In genomic region chr11:115765803-115766239, GRCh38 we compare ENCODE assay signal across 1 cellular context.
TF ChIP-seq lines count a peak whose summit lies in the region.

No MANE protein-coding gene starts in this region.

TF ChIP-seq in K562, 482 proteins besides CTCF, POLR2A, EP300 and RAD21 (continued from another document and continues in another):
- TF ChIP-seq, protein P1, sequence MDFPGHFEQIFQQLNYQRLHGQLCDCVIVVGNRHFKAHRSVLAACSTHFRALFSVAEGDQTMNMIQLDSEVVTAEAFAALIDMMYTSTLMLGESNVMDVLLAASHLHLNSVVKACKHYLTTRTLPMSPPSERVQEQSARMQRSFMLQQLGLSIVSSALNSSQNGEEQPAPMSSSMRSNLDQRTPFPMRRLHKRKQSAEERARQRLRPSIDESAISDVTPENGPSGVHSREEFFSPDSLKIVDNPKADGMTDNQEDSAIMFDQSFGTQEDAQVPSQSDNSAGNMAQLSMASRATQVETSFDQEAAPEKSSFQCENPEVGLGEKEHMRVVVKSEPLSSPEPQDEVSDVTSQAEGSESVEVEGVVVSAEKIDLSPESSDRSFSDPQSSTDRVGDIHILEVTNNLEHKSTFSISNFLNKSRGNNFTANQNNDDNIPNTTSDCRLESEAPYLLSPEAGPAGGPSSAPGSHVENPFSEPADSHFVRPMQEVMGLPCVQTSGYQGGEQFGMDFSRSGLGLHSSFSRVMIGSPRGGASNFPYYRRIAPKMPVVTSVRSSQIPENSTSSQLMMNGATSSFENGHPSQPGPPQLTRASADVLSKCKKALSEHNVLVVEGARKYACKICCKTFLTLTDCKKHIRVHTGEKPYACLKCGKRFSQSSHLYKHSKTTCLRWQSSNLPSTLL (IDR thresholded peaks at IDR 0.05) = no peak
- TF ChIP-seq CBFA2T2 (conservative IDR thresholded peaks at IDR 0.05) (no peak), ZNF212 (CRISPR knock-in tag; IDR thresholded peaks at IDR 0.05) (no peak), U2AF1 (optimal IDR thresholded peaks at IDR 0.05; ENCODE audit: low read depth, low read length) (no peak), SMAD1 (IDR thresholded peaks at IDR 0.05; ENCODE audit: low read depth, low read length, partially characterized antibody) (no peak), SOX6 (IDR thresholded peaks at IDR 0.05) (no peak), POU5F1 (IDR thresholded peaks at IDR 0.05; ENCODE audit: borderline replicate concordance, low read depth, low read length, partially characterized antibody) (no peak), SP2 (IDR thresholded peaks at IDR 0.05; ENCODE audit: extremely low read depth, low read depth, low read length, poor library complexity, severe bottlenecking) (no peak), CHCHD3 (CRISPR knock-in tag; IDR thresholded peaks at IDR 0.05) (no peak), KAT2B (IDR thresholded peaks at IDR 0.05; ENCODE audit: low read depth, low read length) (no peak), HEY1 (CRISPR knock-in tag; IDR thresholded peaks at IDR 0.05; ENCODE audit: borderline replicate concordance) (no peak), TSC22D4 (tag; IDR thresholded peaks at IDR 0.05) (no peak), ZNF146 (CRISPR knock-in tag; IDR thresholded peaks at IDR 0.05; ENCODE audit: unreplicated experiment) (no peak), ZFPM2 (CRISPR knock-in tag; IDR thresholded peaks at IDR 0.05) (no peak), WHSC1 (IDR thresholded peaks at IDR 0.05; ENCODE audit: low read length) (no peak), ZBTB2 (IDR thresholded peaks at IDR 0.05) (no peak), CEBPG (CRISPR knock-in tag; IDR thresholded peaks at IDR 0.05) (no peak), CEBPG (tag; conservative IDR thresholded peaks at IDR 0.05 in 1 of 2, IDR thresholded peaks at IDR 0.05 in 1 of 2) (peak; percentile 89), NCOA1 (IDR thresholded peaks at IDR 0.05; ENCODE audit: low read depth) (no peak), ZNF778 (CRISPR knock-in tag; IDR thresholded peaks at IDR 0.05) (no peak), ZNF184 (CRISPR knock-in tag; IDR thresholded peaks at IDR 0.05) (no peak), RAD51 (IDR thresholded peaks at IDR 0.05; ENCODE audit: borderline replicate concordance, low read depth) (peak; percentile 20; the same call in 1 of the 2 replicates), MXI1 (IDR thresholded peaks at IDR 0.05; ENCODE audit: low read depth, low read length) (no peak), ELF4 (CRISPR knock-in tag; IDR thresholded peaks at IDR 0.05) (no peak), FOXJ3 (CRISPR knock-in tag; IDR thresholded peaks at IDR 0.05) (no peak), MTA3 (IDR thresholded peaks at IDR 0.05; ENCODE audit: borderline replicate concordance) (no peak), RBFOX2 (IDR thresholded peaks at IDR 0.05; ENCODE audit: low read depth, low read length) (no peak), SRSF1 (IDR thresholded peaks at IDR 0.05; ENCODE audit: low read depth, low read length) (no peak), OTX1 (CRISPR knock-in tag; IDR thresholded peaks at IDR 0.05) (0 out of 2 replicates have a peak, but pooled peaks have one; percentile 22), CREB1 (IDR thresholded peaks at IDR 0.05) (no peak), CREB1 (CRISPR knock-in tag; IDR thresholded peaks at IDR 0.05) (no peak), ZNF707 (CRISPR knock-in tag; conservative IDR thresholded peaks at IDR 0.05) (no peak), ZBTB7A (IDR thresholded peaks at IDR 0.05; ENCODE audit: borderline replicate concordance, control insufficient read depth, low read depth, low read length) (no peak), ZZZ3 (IDR thresholded peaks at IDR 0.05) (no peak), MEF2D (tag; conservative IDR thresholded peaks at IDR 0.05; ENCODE audit: low read depth) (no peak), ZNF76 (CRISPR knock-in tag; IDR thresholded peaks at IDR 0.05; ENCODE audit: borderline replicate concordance) (no peak; the same call in 1 of the 2 replicates), COPS2 (conservative IDR thresholded peaks at IDR 0.05) (no peak), SREBF1 (IDR thresholded peaks at IDR 0.05; ENCODE audit: borderline replicate concordance, low read depth, low read length) (no peak), IRF2 (CRISPR knock-in tag; IDR thresholded peaks at IDR 0.05) (no peak), E2F1 (CRISPR knock-in tag; IDR thresholded peaks at IDR 0.05) (no peak), HSF4 (CRISPR knock-in tag; IDR thresholded peaks at IDR 0.05; ENCODE audit: borderline replicate concordance) (no peak), SIN3B (IDR thresholded peaks at IDR 0.05; ENCODE audit: low read depth) (no peak), PHF8 (IDR thresholded peaks at IDR 0.05; ENCODE audit: borderline replicate concordance, low read length) (no peak), ZNF584 (CRISPR knock-in tag; IDR thresholded peaks at IDR 0.05; ENCODE audit: low read depth) (peak; percentile 73), SMC3 (conservative IDR thresholded peaks at IDR 0.05; ENCODE audit: insufficient read depth, low read depth, low read length) (no peak), ZNF217 (CRISPR knock-in tag; IDR thresholded peaks at IDR 0.05) (no peak), CREB5 (CRISPR knock-in tag; IDR thresholded peaks at IDR 0.05) (0 out of 2 replicates have a peak, but pooled peaks have one; percentile 14), RBM14 (IDR thresholded peaks at IDR 0.05; ENCODE audit: borderline replicate concordance, insufficient read depth, low read depth, low read length) (no peak), MAZ (CRISPR knock-in tag; conservative IDR thresholded peaks at IDR 0.05 in 1 of 2, IDR thresholded peaks at IDR 0.05 in 1 of 2) (peak in 1 of 2 experiments; percentile 53; a peak in 1 of 4 replicates), EZH2 (IDR thresholded peaks at IDR 0.05; ENCODE audit: borderline replicate concordance, low read depth, low read length) (no peak), ATF3 (IDR thresholded peaks at IDR 0.05) (peak; percentile 64; the same call in 1 of the 2 replicates), ATF3 (CRISPR knock-in tag; conservative IDR thresholded peaks at IDR 0.05) (no peak), MAX (CRISPR knock-in tag; IDR thresholded peaks at IDR 0.05) (no peak), GTF2A2 (tag; IDR thresholded peaks at IDR 0.05) (no peak), FOS (IDR thresholded peaks at IDR 0.05; ENCODE audit: extremely low read depth, insufficient read length) (no peak), ZBTB33 (CRISPR knock-in tag; IDR thresholded peaks at IDR 0.05) (no peak), ZSCAN29 (IDR thresholded peaks at IDR 0.05) (no peak), TAL1 (IDR thresholded peaks at IDR 0.05) (no peak), YY1 (IDR thresholded peaks at IDR 0.05; ENCODE audit: borderline replicate concordance in 1 of 3, control insufficient read depth in 1 of 3, extremely low read depth in 1 of 3, insufficient read depth in 3 of 3, insufficient read length in 1 of 3, insufficient replicate concordance in 2 of 3, low read depth in 1 of 3, low read length in 2 of 3) (no peak)
- TF ChIP-seq, protein P2, sequence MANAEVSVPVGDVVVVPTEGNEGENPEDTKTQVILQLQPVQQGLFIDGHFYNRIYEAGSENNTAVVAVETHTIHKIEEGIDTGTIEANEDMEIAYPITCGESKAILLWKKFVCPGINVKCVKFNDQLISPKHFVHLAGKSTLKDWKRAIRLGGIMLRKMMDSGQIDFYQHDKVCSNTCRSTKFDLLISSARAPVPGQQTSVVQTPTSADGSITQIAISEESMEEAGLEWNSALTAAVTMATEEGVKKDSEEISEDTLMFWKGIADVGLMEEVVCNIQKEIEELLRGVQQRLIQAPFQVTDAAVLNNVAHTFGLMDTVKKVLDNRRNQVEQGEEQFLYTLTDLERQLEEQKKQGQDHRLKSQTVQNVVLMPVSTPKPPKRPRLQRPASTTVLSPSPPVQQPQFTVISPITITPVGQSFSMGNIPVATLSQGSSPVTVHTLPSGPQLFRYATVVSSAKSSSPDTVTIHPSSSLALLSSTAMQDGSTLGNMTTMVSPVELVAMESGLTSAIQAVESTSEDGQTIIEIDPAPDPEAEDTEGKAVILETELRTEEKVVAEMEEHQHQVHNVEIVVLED (CRISPR knock-in tag; IDR thresholded peaks at IDR 0.05) = no peak
- TF ChIP-seq, protein P3, sequence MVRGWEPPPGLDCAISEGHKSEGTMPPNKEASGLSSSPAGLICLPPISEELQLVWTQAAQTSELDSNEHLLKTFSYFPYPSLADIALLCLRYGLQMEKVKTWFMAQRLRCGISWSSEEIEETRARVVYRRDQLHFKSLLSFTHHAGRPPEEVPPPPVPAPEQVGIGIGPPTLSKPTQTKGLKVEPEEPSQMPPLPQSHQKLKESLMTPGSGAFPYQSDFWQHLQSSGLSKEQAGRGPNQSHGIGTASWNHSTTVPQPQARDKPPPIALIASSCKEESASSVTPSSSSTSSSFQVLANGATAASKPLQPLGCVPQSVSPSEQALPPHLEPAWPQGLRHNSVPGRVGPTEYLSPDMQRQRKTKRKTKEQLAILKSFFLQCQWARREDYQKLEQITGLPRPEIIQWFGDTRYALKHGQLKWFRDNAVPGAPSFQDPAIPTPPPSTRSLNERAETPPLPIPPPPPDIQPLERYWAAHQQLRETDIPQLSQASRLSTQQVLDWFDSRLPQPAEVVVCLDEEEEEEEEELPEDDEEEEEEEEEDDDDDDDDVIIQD (CRISPR knock-in tag; IDR thresholded peaks at IDR 0.05) = no peak
- TF ChIP-seq, protein P4, sequence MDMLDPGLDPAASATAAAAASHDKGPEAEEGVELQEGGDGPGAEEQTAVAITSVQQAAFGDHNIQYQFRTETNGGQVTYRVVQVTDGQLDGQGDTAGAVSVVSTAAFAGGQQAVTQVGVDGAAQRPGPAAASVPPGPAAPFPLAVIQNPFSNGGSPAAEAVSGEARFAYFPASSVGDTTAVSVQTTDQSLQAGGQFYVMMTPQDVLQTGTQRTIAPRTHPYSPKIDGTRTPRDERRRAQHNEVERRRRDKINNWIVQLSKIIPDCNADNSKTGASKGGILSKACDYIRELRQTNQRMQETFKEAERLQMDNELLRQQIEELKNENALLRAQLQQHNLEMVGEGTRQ (CRISPR knock-in tag; IDR thresholded peaks at IDR 0.05) = peak; percentile 64
